In the genomic region with DNA sequence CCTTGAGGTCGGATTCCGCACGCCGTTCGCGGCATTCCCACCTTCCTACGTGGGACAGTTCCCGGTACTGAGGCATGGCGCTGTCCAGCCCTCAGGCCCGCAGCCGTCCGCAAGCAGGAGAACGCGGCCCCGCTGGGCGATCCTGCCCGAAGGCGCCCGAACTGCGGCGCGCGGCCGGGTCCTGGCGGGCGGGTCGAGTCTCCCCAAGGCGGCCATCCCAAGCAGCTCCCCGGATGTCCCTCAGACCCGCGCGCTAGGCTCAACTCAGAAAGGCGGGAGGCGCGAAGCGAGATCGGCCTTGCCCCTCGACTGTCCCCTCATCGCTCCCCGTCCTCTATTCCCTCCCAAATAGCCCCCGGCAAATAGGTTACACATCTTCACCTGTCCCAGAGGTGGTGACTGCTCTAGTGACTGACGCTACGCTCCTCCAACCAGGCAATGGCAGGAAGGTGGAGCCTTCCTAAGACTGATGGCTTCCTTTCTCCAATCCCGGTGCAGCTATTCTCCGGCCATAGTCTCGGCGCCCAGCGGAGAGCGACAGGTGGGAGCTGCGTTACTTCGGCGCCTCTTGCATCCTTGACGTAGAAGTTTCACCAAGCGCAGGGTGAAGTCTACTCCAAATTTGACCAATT, we compare ENCODE assay signal across 8 cellular contexts. TPM values are rescaled to one million over a fixed set of nuclear protein-coding genes. Genes with fewer than 3 reads are reported as not detected.
A peak's percentile ranks its signal among the peaks of the same experiment; 100 is the strongest.
DNase-seq lines count a peak whose midpoint lies in the region; ATAC-seq and TF ChIP-seq lines count a peak whose summit lies in the region.

No MANE protein-coding gene starts in this region.

- peak; percentile 96 for DNase-seq in Calu3
- peak; percentile 42 to 97 (median 84) for DNase-seq in HUDEP-2 (lab: John Stamatoyannopoulos, UW; ENCODE audit: unreplicated experiment in 76 of 76)
- peak; percentile 94 for DNase-seq in NOMO-1 treated with dmso at 0.1 percent for 144 hours (lab: John Stamatoyannopoulos, UW; ENCODE audit: unreplicated experiment)
- DNase-seq in activated CD8-positive, alpha-beta memory T cell treated with anti-CD3 and anti-CD28 coated beads, Interleukin-2, amount 50 U/mL, for 24 hours (ENCODE audit: extremely low read depth), result peak; percentile 63
- peak; percentile 84 for DNase-seq in endothelial cell (ENCODE audit: low spot score)
- DNase-seq in mesenteric fat pad (ENCODE audit: low spot score), result peak; percentile 92
- DNase-seq in stimulated activated CD8-positive, alpha-beta memory T cell treated with anti-CD3 and anti-CD28 coated beads, Interleukin-12 subunit alpha, Interleukin-12 subunit beta, amount 100 ng/mL, for 4 hours (ENCODE audit: low read depth), result peak; percentile 70

- intact Hi-C loops in Calu3 (cut with micrococcal nuclease; ENCODE audit: unreplicated experiment), result loop anchor here (10.0 kb wide), 1 partner anchor 234 kb away; a partner anchor contains a TSS

- no peak overlapping the region for H3K4me3 Mint-ChIP-seq in Calu3 (ENCODE audit: low read depth, unreplicated experiment)
- peak overlapping the region; percentile 91 for H3K4me3 Mint-ChIP-seq in endothelial cell (ENCODE audit: unreplicated experiment)

- ATAC-seq in GM21423 (IDR thresholded peaks at IDR 0.05; ENCODE audit: unreplicated experiment), result peak; percentile 57

- BruUV-seq in Calu3 (replicated peaks; lab: Mats Ljungman, UMichigan), result TSS peak; percentile 77

- TF ChIP-seq CTCF in Calu3 (IDR thresholded peaks at IDR 0.05; ENCODE audit: unreplicated experiment), result no peak
- TF ChIP-seq CTCF in endothelial cell (IDR thresholded peaks at IDR 0.05; ENCODE audit: unreplicated experiment), result no peak

- H3K9me3 Mint-ChIP-seq in Calu3 (ENCODE audit: low read depth, unreplicated experiment) (no peaks in the 10 kb centered on the region), endothelial cell (ENCODE audit: unreplicated experiment) (no peaks in the 10 kb centered on the region)

- H3K27me3 Mint-ChIP-seq in Calu3 (ENCODE audit: unreplicated experiment) (no peaks in the 10 kb centered on the region), endothelial cell (ENCODE audit: unreplicated experiment) (peaks cover 7% of the 10 kb centered on the region)

- H3K27ac Mint-ChIP-seq in Calu3 (ENCODE audit: unreplicated experiment) (no peak overlapping the region), endothelial cell (ENCODE audit: unreplicated experiment) (peak overlapping the region; percentile 72)

- CTCF ChIA-PET in Calu3 (lab: Charles Lee), result interaction anchor here (0.6 to 1.7 kb wide), 6 partner anchors 11 to 284 kb away, joined by 3 to 8 read pairs (median 5); a partner anchor contains a TSS

- H3K36me3 Mint-ChIP-seq in Calu3 (ENCODE audit: insufficient read depth, unreplicated experiment), result peaks cover 3% of the 10 kb centered on the region
- H3K36me3 Mint-ChIP-seq in endothelial cell (ENCODE audit: low read depth, unreplicated experiment), result peaks cover 12% of the 10 kb centered on the region

- H3K4me1 Mint-ChIP-seq in Calu3 (ENCODE audit: low read depth, unreplicated experiment), result peaks cover 20% of the 10 kb centered on the region
- H3K4me1 Mint-ChIP-seq in endothelial cell (ENCODE audit: unreplicated experiment), result peaks cover 31% of the 10 kb centered on the region

RNA-seq across cellular contexts. Expression of a gene that starts 0.8 kb away (rescaled TPM):
- total RNA-seq in Calu3 (2022) (160 and 167 TPM in 2 replicates), endothelial cell (ENCODE audit: unreplicated experiment) (138 TPM), mesenteric fat pad (90.5 TPM)

RNA-seq across cellular contexts. Expression of a gene that starts 40.9 kb away (rescaled TPM):
- total RNA-seq in Calu3 (2022) (0.24 TPM in 1 of 2 replicates, not detected in the other), endothelial cell (ENCODE audit: unreplicated experiment) (0.23 TPM), mesenteric fat pad (0.22 TPM)

RNA-seq across cellular contexts. Expression of a gene that starts 54.4 kb away (rescaled TPM):
- total RNA-seq in Calu3 (2022) (6.4 and 7.2 TPM in 2 replicates), endothelial cell (ENCODE audit: unreplicated experiment) (22.6 TPM), mesenteric fat pad (48.5 TPM)

Comparison
In these comparisons a context has a peak if more than half of its experiments do, and no peak if none do; other contexts are left out.
1. Peak in every context shown above with its lines: DNase-seq and ATAC-seq.